8 cellular contexts compared by ENCODE assay signal in the genomic region with DNA sequence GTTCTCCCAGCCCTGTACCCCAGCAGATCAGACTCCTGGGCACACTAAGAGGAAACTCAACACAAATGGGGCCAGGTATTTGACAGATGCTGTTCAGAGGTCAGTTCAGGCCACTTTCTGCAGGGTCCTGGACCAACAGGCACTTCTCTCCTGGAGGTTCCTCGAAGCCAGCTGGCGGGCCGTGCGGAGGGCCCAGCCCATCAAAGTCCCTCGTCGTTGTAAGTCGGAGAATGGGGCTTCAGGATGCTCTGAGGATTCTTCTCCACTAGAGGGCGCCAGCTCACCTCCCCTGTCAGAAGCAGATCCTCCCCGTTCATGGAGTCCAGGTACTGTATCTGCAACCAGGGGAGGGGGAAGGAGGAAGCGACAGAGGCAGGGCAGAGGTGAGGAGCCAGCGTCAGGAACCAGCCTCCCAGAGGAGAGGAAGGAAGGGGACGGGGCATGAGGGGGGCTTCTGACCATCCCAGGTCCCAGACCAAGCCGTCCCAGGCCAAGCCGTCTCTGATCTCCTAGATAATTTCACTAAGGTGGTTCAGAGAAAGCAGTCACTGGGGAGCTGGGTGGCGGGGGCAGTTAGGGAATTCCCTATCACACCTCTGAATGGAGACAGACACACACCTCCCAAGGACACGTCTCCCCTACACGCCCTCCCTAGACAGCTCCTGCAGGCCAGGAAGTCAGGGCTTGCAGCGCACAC. TPM values are rescaled to one million over a fixed set of nuclear protein-coding genes. Genes with fewer than 3 reads are reported as not detected.
DNase-seq lines count a peak whose midpoint lies in the region; ATAC-seq and TF ChIP-seq lines count a peak whose summit lies in the region.

No MANE protein-coding gene starts in this region.

- H3K4me3 Mint-ChIP-seq in GM23338, result peak overlapping the region; percentile 54; the same call in 2 of the 3 replicates

- peak; percentile 87 for ATAC-seq in GM23338
- ATAC-seq in GM21515 (IDR thresholded peaks at IDR 0.05; ENCODE audit: unreplicated experiment), result no peak

- DNase-seq in BE2C (peak; percentile 84), GM23338 (ENCODE audit: low spot score) (peak; percentile 98), NCI-H1930 (lab: John Stamatoyannopoulos, UW) (peak; percentile 80 to 85), T-helper 22 cell (ENCODE audit: low read depth) (peak; percentile 55), anterior cingulate cortex (lab: John Stamatoyannopoulos, UW) (peak in 55 of 58 donors; percentile 9 to 78 (median 40)), hepatocyte (ENCODE audit: low spot score) (peak; percentile 94), sigmoid colon (peak; percentile 92)

- H3K4me1 ChIP-seq in BE2C (no peaks in the 10 kb centered on the region), GM23338 (ENCODE audit: insufficient read depth) (peaks cover 9% of the 10 kb centered on the region), hepatocyte (ENCODE audit: insufficient read depth) (peaks cover 49% of the 10 kb centered on the region), sigmoid colon (peaks cover 0 to 66% (median 62%) of the 10 kb centered on the region in 4 donors)

- H3K4me3 ChIP-seq in BE2C (ENCODE audit: low read depth, low read length), result no peak overlapping the region
- H3K4me3 ChIP-seq in GM23338, result peak overlapping the region; percentile 45; the same call in 1 of the 2 replicates
- H3K4me3 ChIP-seq in hepatocyte, result no peak overlapping the region
- no peak overlapping the region for H3K4me3 ChIP-seq in sigmoid colon

- H3K9me3 ChIP-seq in BE2C (no peaks in the 10 kb centered on the region), hepatocyte (ENCODE audit: low read depth) (no peaks in the 10 kb centered on the region), sigmoid colon (no peaks in the 10 kb centered on the region)

- no peak for TF ChIP-seq EP300 in sigmoid colon (IDR thresholded peaks at IDR 0.05)

- no peaks in the 10 kb centered on the region for H4K20me1 ChIP-seq in GM23338 (replicated peaks; ENCODE audit: insufficient read depth)
- H4K20me1 ChIP-seq in hepatocyte (ENCODE audit: insufficient read depth, poor library complexity, severe bottlenecking), result no peaks in the 10 kb centered on the region

- H2AFZ ChIP-seq in GM23338, result no peak overlapping the region
- peak overlapping the region; percentile 57 for H2AFZ ChIP-seq in hepatocyte

- 0 out of 2 replicates have a peak, but pooled peaks cover 4% of the 10 kb centered on the region for H3K36me3 ChIP-seq in BE2C
- no peaks in the 10 kb centered on the region for H3K36me3 ChIP-seq in GM23338 (ENCODE audit: insufficient read depth)
- H3K36me3 ChIP-seq in hepatocyte (replicated peaks; ENCODE audit: insufficient read depth, low read depth), result no peaks in the 10 kb centered on the region
- H3K36me3 ChIP-seq in sigmoid colon, result peaks cover 0 to 4% (median 0%) of the 10 kb centered on the region in 4 donors

- intact Hi-C loops in sigmoid colon (cut with DNase I), result loop anchor here (1.0 kb wide), 1 partner anchor 134 kb away; a partner anchor contains a TSS

- peaks cover 7% of the 10 kb centered on the region; the same call in 1 of the 3 replicates for H3K36me3 Mint-ChIP-seq in GM23338 (ENCODE audit: low read depth)

- no peak overlapping the region; the same call in 1 of the 2 replicates for H3K27ac Mint-ChIP-seq in GM23338

- TF ChIP-seq POLR2A in sigmoid colon (IDR thresholded peaks at IDR 0.05), result no peak

- H3K27me3 ChIP-seq in BE2C, result no peaks in the 10 kb centered on the region
- no peaks in the 10 kb centered on the region for H3K27me3 ChIP-seq in GM23338 (ENCODE audit: insufficient read depth)
- no peaks in the 10 kb centered on the region for H3K27me3 ChIP-seq in hepatocyte
- H3K27me3 ChIP-seq in sigmoid colon, result no peaks in the 10 kb centered on the region

- peaks cover 7% of the 10 kb centered on the region for H3K27me3 Mint-ChIP-seq in GM23338 (ENCODE audit: insufficient read depth, low read depth, poor library complexity)

- peaks cover 19% of the 10 kb centered on the region; the same call in 2 of the 3 replicates for H3K4me1 Mint-ChIP-seq in GM23338

- WGBS in hepatocyte (ENCODE audit: low lambda C conversion rate, missing lambda C conversion rate), result 30% methylated on average over 17 of the region's 18 CpGs
- WGBS in sigmoid colon, 2 donors, result 20 to 30% methylated on average over 18 of the region's 18 CpGs

- H3K9me2 ChIP-seq in GM23338 (ENCODE audit: insufficient read depth) (no peaks in the 10 kb centered on the region), hepatocyte (replicated peaks; ENCODE audit: insufficient read depth) (no peaks in the 10 kb centered on the region)

- TF ChIP-seq CTCF in BE2C (IDR thresholded peaks at IDR 0.05; ENCODE audit: low read depth, low read length) (peak; percentile 98), GM23338 (conservative IDR thresholded peaks at IDR 0.05; ENCODE audit: low read depth in 2 of 2) (peak; percentile 93 to 99), hepatocyte (IDR thresholded peaks at IDR 0.05; ENCODE audit: poor library complexity) (peak; percentile 96), sigmoid colon (IDR thresholded peaks at IDR 0.05) (peak; percentile 83 to 92 (median 90))

- peaks cover 9% of the 10 kb centered on the region; the same call in 1 of the 2 replicates for H3F3A ChIP-seq in GM23338 (replicated peaks; ENCODE audit: low read depth)

- H3K79me2 ChIP-seq in GM23338 (replicated peaks; ENCODE audit: insufficient read depth), result no peaks in the 10 kb centered on the region
- H3K79me2 ChIP-seq in hepatocyte, result no peaks in the 10 kb centered on the region

- H3K27ac ChIP-seq in GM23338 (ENCODE audit: low read depth), result peak overlapping the region; percentile 74; the same call in 1 of the 2 replicates
- peak overlapping the region; percentile 98 for H3K27ac ChIP-seq in hepatocyte
- H3K27ac ChIP-seq in sigmoid colon, result peak overlapping the region in 3 of 4 donors; percentile 43 to 84 (median 51)

- H3K9me3 Mint-ChIP-seq in GM23338, result no peaks in the 10 kb centered on the region

- H3K4me2 ChIP-seq in GM23338 (peak overlapping the region; percentile 73), hepatocyte (peak overlapping the region; percentile 54)

TF ChIP-seq in GM23338, 12 proteins besides CTCF, POLR2A, EP300 and RAD21:
- TF ChIP-seq CREB1 (CRISPR knock-in tag; IDR thresholded peaks at IDR 0.05; ENCODE audit: low read depth), result peak; percentile 69
- no peak for TF ChIP-seq ZNF331 (CRISPR knock-in tag; IDR thresholded peaks at IDR 0.05; ENCODE audit: low read depth)
- TF ChIP-seq JUNB (IDR thresholded peaks at IDR 0.05; ENCODE audit: unreplicated experiment), result no peak
- TF ChIP-seq NANOG (IDR thresholded peaks at IDR 0.05; ENCODE audit: borderline replicate concordance), result no peak

RNA-seq across cellular contexts. Expression of a gene that starts 11.7 kb away (rescaled TPM):
- polyA plus RNA-seq in BE2C (2012; ENCODE audit: insufficient read depth, insufficient read length, low read depth), result not detected
- 0.10 TPM in 1 of 2 replicates, not detected in the other for total RNA-seq in GM23338 (2014; rRNA removed; shearing (Covaris generic))
- polyA plus RNA-seq in GM23338 (2016; fragmentation: Nextera tagmentation; extraction: Ambion mirVana), result not detected in 2 replicates
- not detected in 2 replicates for total RNA-seq in hepatocyte
- 0.10 TPM in 1 of 2 replicates, not detected in the other for polyA plus RNA-seq in hepatocyte
- total RNA-seq in sigmoid colon, result not detected
- polyA plus RNA-seq in sigmoid colon, result under 1 TPM in 2 of 3 donors, not detected in 1; under 0.01 to 0.03 TPM

RNA-seq across cellular contexts. Expression of a gene that starts 19.3 kb away (rescaled TPM):
- polyA plus RNA-seq in BE2C (2012; ENCODE audit: insufficient read depth, insufficient read length, low read depth), result 610 TPM
- total RNA-seq in GM23338 (2014; rRNA removed; shearing (Covaris generic)), result 149 and 152 TPM in 2 replicates
- polyA plus RNA-seq in GM23338 (2016; fragmentation: Nextera tagmentation; extraction: Ambion mirVana), result 215 and 220 TPM in 2 replicates
- total RNA-seq in hepatocyte, result 108 and 112 TPM in 2 replicates
- 207 and 230 TPM in 2 replicates for polyA plus RNA-seq in hepatocyte
- 10 to 100 TPM; 61.9 to 71.3 (median 66.1) TPM for total RNA-seq in sigmoid colon
- 100 to 1,000 TPM; 202 to 289 (median 228) TPM for polyA plus RNA-seq in sigmoid colon

RNA-seq across cellular contexts. Expression of a gene that starts 26.0 kb away (rescaled TPM):
- 127 TPM for polyA plus RNA-seq in BE2C (2012; ENCODE audit: insufficient read depth, insufficient read length, low read depth)
- 10.5 and 14.6 TPM in 2 replicates for total RNA-seq in GM23338 (2014; rRNA removed; shearing (Covaris generic))
- polyA plus RNA-seq in GM23338 (2016; fragmentation: Nextera tagmentation; extraction: Ambion mirVana), result 25.4 and 31.6 TPM in 2 replicates
- total RNA-seq in hepatocyte, result 16.9 and 19.0 TPM in 2 replicates
- polyA plus RNA-seq in hepatocyte, result 58.5 and 60.1 TPM in 2 replicates
- total RNA-seq in sigmoid colon, result 10 to 100 TPM; 23.2 to 39.8 (median 29.4) TPM
- polyA plus RNA-seq in sigmoid colon, result 100 to 1,000 TPM in 1 of 3 donors, 10 to 100 TPM in 2; 44.0 to 115 (median 97.3) TPM

Comparison
In these comparisons a context has a peak if more than half of its experiments do, and no peak if none do; other contexts are left out.
1. DNase-seq: peak in every context shown above with its lines; median percentile 98 in GM23338; 94 in hepatocyte; 92 in sigmoid colon; 84 in BE2C; 82 in NCI-H1930; 55 in T-helper 22 cell; 40 in anterior cingulate cortex.